In the genomic region with DNA sequence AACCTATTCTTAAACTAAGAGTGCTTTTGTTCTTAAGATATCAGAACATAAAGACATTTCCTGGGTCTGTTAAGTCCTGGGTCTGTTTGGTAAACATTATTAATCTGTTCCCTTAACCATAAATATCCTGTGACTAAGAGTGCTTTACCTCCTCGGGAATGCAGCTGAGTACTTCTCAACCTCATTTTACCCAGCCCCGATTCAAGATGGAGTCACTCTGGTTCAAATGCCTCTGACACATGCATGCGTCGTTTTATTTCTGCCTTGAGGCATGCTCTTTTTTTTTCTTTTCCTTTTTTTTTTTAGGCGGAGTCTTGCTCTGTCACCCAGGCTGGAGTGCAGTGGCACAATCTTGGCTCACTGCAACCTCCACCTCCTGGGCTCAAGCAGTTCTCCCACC, we compare ENCODE assay signal across 19 cellular contexts. TPM values are rescaled to one million over a fixed set of nuclear protein-coding genes. Genes with fewer than 3 reads are reported as not detected.
DNase-seq lines count a peak whose midpoint lies in the region; ATAC-seq, FAIRE-seq and TF ChIP-seq lines count a peak whose summit lies in the region.
"Had no signal": no experiment of that assay in that cellular context is flagged by ENCODE, and none has a peak within 500 bp of the region (broad histone marks: within the 10 kb centered on the region; RNA-seq: fewer than 3 reads in every experiment).

No MANE protein-coding gene starts in this region.

- TF ChIP-seq CTCF in PC-9 (conservative IDR thresholded peaks at IDR 0.05) (no peak), bronchial epithelial cell (IDR thresholded peaks at IDR 0.05; ENCODE audit: insufficient read depth, low read length, severe bottlenecking) (no peak)

- H3K4me2 ChIP-seq in PC-9 = no peak overlapping the region

- CTCF ChIA-PET in PC-9 (lab: Charles Lee) (no interaction called here), HEK293T (lab: Yijun Ruan, JAX) (no interaction called here)

- H3K9me2 ChIP-seq in PC-9 (ENCODE audit: insufficient read depth) = peaks cover 4% of the 10 kb centered on the region; the same call in 1 of the 2 replicates

- peak; percentile 71 for DNase-seq in ELR (ENCODE audit: low read depth)
- no peak for DNase-seq in PC-9
- DNase-seq in bronchial epithelial cell (ENCODE audit: low read depth) = peak; percentile 29
- DNase-seq in myocyte (ENCODE audit: low read depth) = peak; percentile 29
- no peak for DNase-seq in HEK293T (ENCODE audit: extremely low spot score)
- no peak for DNase-seq in left lobe of liver (ENCODE audit: low spot score)
- DNase-seq in HuH-7 (ENCODE audit: low spot score) = no peak
- DNase-seq: KG1, MM.1S, NCI-H1092 treated with DMSO at 0.1 percent for 48 hours, NCI-H1694, NCI-H510A treated with DMSO at 0.1 percent for 48 hours, NCI-H82, SHP77 had no signal

- intact Hi-C loops in PC-9 (cut with micrococcal nuclease; ENCODE audit: unreplicated experiment) = no loop called here

- H3K4me3 ChIP-seq in PC-9 (no peak overlapping the region), bronchial epithelial cell (ENCODE audit: low read depth, low read length) (no peak overlapping the region)
- H3K4me3 ChIP-seq: HAP-1 had no signal

- BruUV-seq in PC-9 (replicated peaks; lab: Mats Ljungman, UMichigan) = no TSS peak

- no peaks in the 10 kb centered on the region for H3K36me3 ChIP-seq in PC-9 (ENCODE audit: low read depth)
- no peaks in the 10 kb centered on the region for H3K36me3 ChIP-seq in bronchial epithelial cell (ENCODE audit: control insufficient read depth, insufficient read depth, low read length)
- H3K36me3 ChIP-seq: HAP-1 had no signal

- POLR2A ChIA-PET in PC-9 (lab: Charles Lee; ENCODE audit: unreplicated experiment) (no interaction called here), HEK293T (lab: Yijun Ruan, JAX) (no interaction called here)

- no peaks in the 10 kb centered on the region for H3K27me3 ChIP-seq in PC-9 (ENCODE audit: insufficient read depth, low read depth)
- no peaks in the 10 kb centered on the region for H3K27me3 ChIP-seq in bronchial epithelial cell (ENCODE audit: control insufficient read depth, insufficient read depth, low read length)

- no peak overlapping the region for H3K27ac ChIP-seq in PC-9
- H3K27ac ChIP-seq: C4-2B had no signal

- no peak for FAIRE-seq in bronchial epithelial cell (lab: Jason Lieb, UNC)

- no peaks in the 10 kb centered on the region for H4K20me1 ChIP-seq in PC-9 (ENCODE audit: insufficient read depth)

- ATAC-seq in left lobe of liver = no peak
- no peak for ATAC-seq in GM21528 (IDR thresholded peaks at IDR 0.05; ENCODE audit: low FRiP score, unreplicated experiment)
- ATAC-seq: Panc1, SK-N-SH treated with all-trans-retinoic acid at 6 μM for 48 hours had no signal

- H3F3A ChIP-seq in PC-9 (ENCODE audit: insufficient read depth, low read depth) = no peaks in the 10 kb centered on the region

- H3K9me3 ChIP-seq in PC-9 (ENCODE audit: insufficient read depth, low read depth) = no peaks in the 10 kb centered on the region

- H3K79me2 ChIP-seq in PC-9 (ENCODE audit: low read depth) = no peaks in the 10 kb centered on the region

- H2AFZ ChIP-seq in PC-9 = peak overlapping the region; percentile 44; the same call in 1 of the 2 replicates

- H3K4me1 ChIP-seq in PC-9 (replicated peaks; ENCODE audit: insufficient read depth) = no peaks in the 10 kb centered on the region

TF ChIP-seq in HEK293T, 16 proteins besides CTCF, POLR2A, EP300 and RAD21:
- TF ChIP-seq, protein P1, sequence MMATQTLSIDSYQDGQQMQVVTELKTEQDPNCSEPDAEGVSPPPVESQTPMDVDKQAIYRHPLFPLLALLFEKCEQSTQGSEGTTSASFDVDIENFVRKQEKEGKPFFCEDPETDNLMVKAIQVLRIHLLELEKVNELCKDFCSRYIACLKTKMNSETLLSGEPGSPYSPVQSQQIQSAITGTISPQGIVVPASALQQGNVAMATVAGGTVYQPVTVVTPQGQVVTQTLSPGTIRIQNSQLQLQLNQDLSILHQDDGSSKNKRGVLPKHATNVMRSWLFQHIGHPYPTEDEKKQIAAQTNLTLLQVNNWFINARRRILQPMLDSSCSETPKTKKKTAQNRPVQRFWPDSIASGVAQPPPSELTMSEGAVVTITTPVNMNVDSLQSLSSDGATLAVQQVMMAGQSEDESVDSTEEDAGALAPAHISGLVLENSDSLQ (IDR thresholded peaks at IDR 0.05) = no peak
- TF ChIP-seq FOXA1 (IDR thresholded peaks at IDR 0.05) (no peak), ELF4 (IDR thresholded peaks at IDR 0.05) (no peak), CTBP1 (IDR thresholded peaks at IDR 0.05; ENCODE audit: borderline replicate concordance) (no peak), FOXK2 (IDR thresholded peaks at IDR 0.05) (no peak), ZNF384 (IDR thresholded peaks at IDR 0.05) (no peak), BHLHE40 (IDR thresholded peaks at IDR 0.05; ENCODE audit: borderline replicate concordance) (no peak), SP1 (IDR thresholded peaks at IDR 0.05) (no peak), LEF1 (IDR thresholded peaks at IDR 0.05; ENCODE audit: borderline replicate concordance) (no peak)

RNA-seq across cellular contexts. Expression of a gene that starts 39.8 kb away (rescaled TPM):
- total RNA-seq in PC-9 (2021) (14.7 and 19.5 TPM in 2 replicates), bronchial epithelial cell (6.6 and 8.3 TPM in 2 replicates), myocyte (29.1 and 36.2 TPM in 2 replicates), left lobe of liver (9.6 TPM)
- 14.4 TPM for polyA plus RNA-seq in myocyte (2012)

Comparison
In these comparisons a context has a peak if more than half of its experiments do, and no peak if none do; other contexts are left out.
1. DNase-seq: peak in ELR (single experiment), bronchial epithelial cell (single experiment) and myocyte (single experiment); none in PC-9 (0 of 2), HEK293T (single experiment), left lobe of liver (single experiment) and HuH-7 (single experiment).